Comparison of ENCODE assay signal across 14 cellular contexts in the genomic region with DNA sequence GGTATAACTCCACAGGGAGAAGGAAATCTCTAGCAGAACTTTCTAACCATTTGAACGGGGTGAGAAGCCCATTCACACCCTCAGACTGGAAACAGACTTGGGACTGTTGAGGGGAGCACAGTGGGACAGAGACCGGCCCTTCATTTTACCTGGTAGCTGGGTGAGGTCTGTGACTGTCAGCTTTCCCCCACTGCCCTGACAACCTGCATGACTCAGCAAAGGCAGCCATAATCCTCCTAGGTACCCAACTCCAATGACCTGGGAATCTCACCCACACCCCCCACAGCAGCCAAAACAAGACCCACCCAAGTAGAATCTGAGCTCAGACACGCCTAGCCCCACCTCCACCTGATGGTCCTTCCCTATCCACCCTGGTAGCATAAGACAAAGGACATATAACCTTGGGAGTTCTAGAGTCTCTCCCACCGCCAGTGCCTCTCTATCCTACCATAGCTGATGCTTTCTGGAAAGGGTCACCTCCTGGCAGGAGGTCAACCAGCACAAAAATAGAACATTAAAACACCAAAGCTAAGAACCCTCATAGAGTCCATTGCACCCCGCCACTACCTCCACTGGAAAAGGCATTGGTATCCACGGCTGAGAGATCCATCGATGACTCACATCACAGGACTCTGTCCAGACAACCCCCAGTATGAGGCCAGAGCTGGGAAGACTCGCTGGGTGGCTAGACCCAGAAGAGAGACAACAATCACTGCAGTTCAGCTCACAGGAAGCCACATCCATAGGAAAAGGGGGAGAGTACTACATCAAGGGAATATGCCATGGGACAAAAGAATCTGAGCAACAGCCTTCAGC. TPM values are rescaled to one million over a fixed set of nuclear protein-coding genes. Genes with fewer than 3 reads are reported as not detected.
A peak's percentile ranks its signal among the peaks of the same experiment; 100 is the strongest.
DNase-seq lines count a peak whose midpoint lies in the region; ATAC-seq and TF ChIP-seq lines count a peak whose summit lies in the region.
"Had no signal": no experiment of that assay in that cellular context is flagged by ENCODE, and none has a peak within 500 bp of the region (broad histone marks: within the 10 kb centered on the region; RNA-seq: fewer than 3 reads in every experiment).

No MANE protein-coding gene starts in this region.

- peak; percentile 15 for DNase-seq in AG08395 (ENCODE audit: low spot score)
- no peak for DNase-seq in HCT116 (ENCODE audit: low read depth, low spot score)
- peak; percentile 5 for DNase-seq in astrocyte of the cerebellum (ENCODE audit: low read depth)
- peak; percentile 83 for DNase-seq in iris pigment epithelial cell (ENCODE audit: low read depth)
- DNase-seq in NCI-H82 (lab: John Stamatoyannopoulos, UW), result no peak
- no peak for DNase-seq in amygdala (lab: John Stamatoyannopoulos, UW)
- no peak for DNase-seq in neural progenitor cell (ENCODE audit: low spot score)
- no peak for DNase-seq in cerebellum (ENCODE audit: low spot score)
- DNase-seq: central memory CD4-positive, alpha-beta T cell; COR-L47; hippocampal formation; KG1; SJCRH30 had no signal

- RAD21 ChIA-PET in HCT116 (lab: Charles Lee; ENCODE audit: low non-redundant PET in 1 of 2, low total read pairs in 2 of 2, uncharacterized antibody in 2 of 2, unreplicated experiment in 2 of 2), result no interaction called here

- TF ChIP-seq RAD21 in HCT116 (IDR thresholded peaks at IDR 0.05; ENCODE audit: low read depth), result no peak

- H3K36me3 ChIP-seq in HCT116 (ENCODE audit: control insufficient read depth in 1 of 2, insufficient read depth in 2 of 2, low read length in 2 of 2) (no peaks in the 10 kb centered on the region), neural progenitor cell (no peaks in the 10 kb centered on the region)

- in situ Hi-C loops in astrocyte of the cerebellum (cut with HindIII; ENCODE audit: low sequenced_read_pairs), result no loop called here

- H3K27me3 ChIP-seq in HCT116 (ENCODE audit: insufficient read depth, low read length) (no peaks in the 10 kb centered on the region), neural progenitor cell (no peaks in the 10 kb centered on the region)
- H3K27me3 ChIP-seq: SJCRH30 had no signal

- no peaks in the 10 kb centered on the region for H3K4me1 Mint-ChIP-seq in neural progenitor cell

- H2AFZ ChIP-seq in HCT116 (ENCODE audit: low read depth, low read length, poor library complexity, severe bottlenecking) (no peak overlapping the region), neural progenitor cell (replicated peaks) (no peak overlapping the region)

- no peak overlapping the region for H3K4me3 Mint-ChIP-seq in neural progenitor cell

- H3K9me3 ChIP-seq in HCT116 (ENCODE audit: control insufficient read depth in 1 of 2, insufficient read depth in 1 of 2, low read depth in 1 of 2, low read length in 2 of 2), result no peaks in the 10 kb centered on the region
- H3K9me3 ChIP-seq in neural progenitor cell (ENCODE audit: low read depth), result no peaks in the 10 kb centered on the region
- H3K9me3 ChIP-seq: thoracic aorta had no signal

- no peaks in the 10 kb centered on the region for H3F3A ChIP-seq in neural progenitor cell (ENCODE audit: low read depth)

- peaks cover 10% of the 10 kb centered on the region for H3K9me3 Mint-ChIP-seq in neural progenitor cell

- POLR2A ChIA-PET in HCT116 (lab: Charles Lee), result no interaction called here

- H3K9me2 ChIP-seq in HCT116 (ENCODE audit: insufficient read depth), result no peaks in the 10 kb centered on the region

- no peak overlapping the region for H3K9ac ChIP-seq in HCT116 (ENCODE audit: low read length)
- H3K9ac ChIP-seq in neural progenitor cell, result no peak overlapping the region

- no peak overlapping the region for H3K27ac Mint-ChIP-seq in neural progenitor cell

- H3K4me1 ChIP-seq in HCT116 (ENCODE audit: control insufficient read depth in 1 of 2, insufficient read depth in 2 of 2, low read length in 2 of 2) (peaks cover 10 to 17% of the 10 kb centered on the region in 2 experiments), neural progenitor cell (peaks cover 5% of the 10 kb centered on the region)
- H3K4me1 ChIP-seq: SJCRH30 had no signal

- no peak for TF ChIP-seq POLR2A in HCT116 (IDR thresholded peaks at IDR 0.05; ENCODE audit: borderline replicate concordance, extremely low read depth, insufficient read depth, insufficient read length)

- TF ChIP-seq CTCF in HCT116 (IDR thresholded peaks at IDR 0.05 in 2 of 3, conservative IDR thresholded peaks at IDR 0.05 in 1 of 3; ENCODE audit: borderline replicate concordance in 1 of 3, insufficient read depth in 1 of 3, low read depth in 2 of 3, low read length in 2 of 3) (no peak), astrocyte of the cerebellum (IDR thresholded peaks at IDR 0.05; ENCODE audit: low read depth, low read length, missing control alignments) (no peak), neural progenitor cell (IDR thresholded peaks at IDR 0.05) (no peak)

- H3K4me3 ChIP-seq in HCT116 (replicated peaks in 1 of 2; ENCODE audit: low read depth in 1 of 2, low read length in 2 of 2) (peak overlapping the region in 1 of 2 experiments; percentile 39; a peak in 2 of 4 replicates), astrocyte of the cerebellum (ENCODE audit: low read depth, low read length) (no peak overlapping the region), neural progenitor cell (no peak overlapping the region)
- H3K4me3 ChIP-seq: SJCRH30, thoracic aorta had no signal

- H3K36me3 Mint-ChIP-seq in neural progenitor cell, result peaks cover 33% of the 10 kb centered on the region

- peak; percentile 94 for ATAC-seq in HCT116

- H3K27me3 Mint-ChIP-seq in neural progenitor cell (ENCODE audit: insufficient read depth, low read depth), result no peaks in the 10 kb centered on the region

- no peaks in the 10 kb centered on the region for H3K79me2 ChIP-seq in HCT116 (ENCODE audit: insufficient read depth, low read length)
- peaks cover 9% of the 10 kb centered on the region for H3K79me2 ChIP-seq in neural progenitor cell (ENCODE audit: low read depth)

- H3K27ac ChIP-seq in HCT116 (ENCODE audit: low read depth, low read length) (no peak overlapping the region), neural progenitor cell (no peak overlapping the region)
- H3K27ac ChIP-seq: SJCRH30, thoracic aorta had no signal

- CTCF ChIA-PET in HCT116 (lab: Charles Lee), result no interaction called here

- H3K4me2 ChIP-seq in HCT116 (ENCODE audit: low read length) (peak overlapping the region; percentile 72), neural progenitor cell (no peak overlapping the region)

- H4K20me1 ChIP-seq in HCT116 (ENCODE audit: insufficient read depth) (no peaks in the 10 kb centered on the region), neural progenitor cell (ENCODE audit: low read depth) (no peaks in the 10 kb centered on the region)

- BruUV-seq in HCT116 (replicated peaks; lab: Mats Ljungman, UMichigan), result no TSS peak

- intact Hi-C loops in HCT116 (cut with micrococcal nuclease), result no loop called here

TF ChIP-seq in HCT116, 20 proteins besides CTCF, POLR2A, EP300 and RAD21 (continues in another document):
- no peak for TF ChIP-seq SIN3A (IDR thresholded peaks at IDR 0.05; ENCODE audit: low read depth)
- TF ChIP-seq ELF1 (IDR thresholded peaks at IDR 0.05; ENCODE audit: borderline replicate concordance, low read depth), result no peak
- TF ChIP-seq, protein P1, sequence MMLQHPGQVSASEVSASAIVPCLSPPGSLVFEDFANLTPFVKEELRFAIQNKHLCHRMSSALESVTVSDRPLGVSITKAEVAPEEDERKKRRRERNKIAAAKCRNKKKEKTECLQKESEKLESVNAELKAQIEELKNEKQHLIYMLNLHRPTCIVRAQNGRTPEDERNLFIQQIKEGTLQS (IDR thresholded peaks at IDR 0.05), result no peak
- TF ChIP-seq, protein P2, sequence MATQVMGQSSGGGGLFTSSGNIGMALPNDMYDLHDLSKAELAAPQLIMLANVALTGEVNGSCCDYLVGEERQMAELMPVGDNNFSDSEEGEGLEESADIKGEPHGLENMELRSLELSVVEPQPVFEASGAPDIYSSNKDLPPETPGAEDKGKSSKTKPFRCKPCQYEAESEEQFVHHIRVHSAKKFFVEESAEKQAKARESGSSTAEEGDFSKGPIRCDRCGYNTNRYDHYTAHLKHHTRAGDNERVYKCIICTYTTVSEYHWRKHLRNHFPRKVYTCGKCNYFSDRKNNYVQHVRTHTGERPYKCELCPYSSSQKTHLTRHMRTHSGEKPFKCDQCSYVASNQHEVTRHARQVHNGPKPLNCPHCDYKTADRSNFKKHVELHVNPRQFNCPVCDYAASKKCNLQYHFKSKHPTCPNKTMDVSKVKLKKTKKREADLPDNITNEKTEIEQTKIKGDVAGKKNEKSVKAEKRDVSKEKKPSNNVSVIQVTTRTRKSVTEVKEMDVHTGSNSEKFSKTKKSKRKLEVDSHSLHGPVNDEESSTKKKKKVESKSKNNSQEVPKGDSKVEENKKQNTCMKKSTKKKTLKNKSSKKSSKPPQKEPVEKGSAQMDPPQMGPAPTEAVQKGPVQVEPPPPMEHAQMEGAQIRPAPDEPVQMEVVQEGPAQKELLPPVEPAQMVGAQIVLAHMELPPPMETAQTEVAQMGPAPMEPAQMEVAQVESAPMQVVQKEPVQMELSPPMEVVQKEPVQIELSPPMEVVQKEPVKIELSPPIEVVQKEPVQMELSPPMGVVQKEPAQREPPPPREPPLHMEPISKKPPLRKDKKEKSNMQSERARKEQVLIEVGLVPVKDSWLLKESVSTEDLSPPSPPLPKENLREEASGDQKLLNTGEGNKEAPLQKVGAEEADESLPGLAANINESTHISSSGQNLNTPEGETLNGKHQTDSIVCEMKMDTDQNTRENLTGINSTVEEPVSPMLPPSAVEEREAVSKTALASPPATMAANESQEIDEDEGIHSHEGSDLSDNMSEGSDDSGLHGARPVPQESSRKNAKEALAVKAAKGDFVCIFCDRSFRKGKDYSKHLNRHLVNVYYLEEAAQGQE (IDR thresholded peaks at IDR 0.05; ENCODE audit: low read depth), result no peak
- TF ChIP-seq EZH2phosphoT487 (IDR thresholded peaks at IDR 0.05; ENCODE audit: borderline replicate concordance), result no peak
- TF ChIP-seq ZFX (IDR thresholded peaks at IDR 0.05), result no peak
- no peak for TF ChIP-seq FOSL1 (IDR thresholded peaks at IDR 0.05; ENCODE audit: low read depth)
- no peak for TF ChIP-seq SRF (IDR thresholded peaks at IDR 0.05; ENCODE audit: low read depth)
- no peak for TF ChIP-seq EGR1 (IDR thresholded peaks at IDR 0.05; ENCODE audit: low read depth)
- TF ChIP-seq JUND (IDR thresholded peaks at IDR 0.05), result no peak
- TF ChIP-seq, protein P3, sequence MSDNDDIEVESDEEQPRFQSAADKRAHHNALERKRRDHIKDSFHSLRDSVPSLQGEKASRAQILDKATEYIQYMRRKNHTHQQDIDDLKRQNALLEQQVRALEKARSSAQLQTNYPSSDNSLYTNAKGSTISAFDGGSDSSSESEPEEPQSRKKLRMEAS (IDR thresholded peaks at IDR 0.05), result no peak
- TF ChIP-seq CBX3 (IDR thresholded peaks at IDR 0.05; ENCODE audit: low read depth), result no peak
- TF ChIP-seq SP1 (IDR thresholded peaks at IDR 0.05; ENCODE audit: low read depth), result no peak
- no peak for TF ChIP-seq YY1 (IDR thresholded peaks at IDR 0.05; ENCODE audit: extremely low read depth, insufficient replicate concordance, low read depth, low read length)

RNA-seq across cellular contexts. Expression of a gene that starts 28.0 kb away (rescaled TPM):
- total RNA-seq in HCT116 (2021; ENCODE audit: unreplicated experiment) (7.9 TPM), neural progenitor cell (ENCODE audit: low replicate concordance) (31.4 and 48.0 TPM in 2 replicates), cerebellum (108 TPM)
- polyA plus RNA-seq in HCT116 (2012), result 2.0 and 3.4 TPM in 2 replicates

Comparison
In these comparisons a context has a peak if more than half of its experiments do, and no peak if none do; other contexts are left out.
1. DNase-seq: peak in AG08395 (single experiment), astrocyte of the cerebellum (single experiment) and iris pigment epithelial cell (single experiment); none in HCT116 (single experiment), NCI-H82 (single experiment), amygdala (0 of 56), neural progenitor cell (single experiment) and cerebellum (single experiment).